Comparison of ENCODE assay signal across 8 cellular contexts in the genomic region with DNA sequence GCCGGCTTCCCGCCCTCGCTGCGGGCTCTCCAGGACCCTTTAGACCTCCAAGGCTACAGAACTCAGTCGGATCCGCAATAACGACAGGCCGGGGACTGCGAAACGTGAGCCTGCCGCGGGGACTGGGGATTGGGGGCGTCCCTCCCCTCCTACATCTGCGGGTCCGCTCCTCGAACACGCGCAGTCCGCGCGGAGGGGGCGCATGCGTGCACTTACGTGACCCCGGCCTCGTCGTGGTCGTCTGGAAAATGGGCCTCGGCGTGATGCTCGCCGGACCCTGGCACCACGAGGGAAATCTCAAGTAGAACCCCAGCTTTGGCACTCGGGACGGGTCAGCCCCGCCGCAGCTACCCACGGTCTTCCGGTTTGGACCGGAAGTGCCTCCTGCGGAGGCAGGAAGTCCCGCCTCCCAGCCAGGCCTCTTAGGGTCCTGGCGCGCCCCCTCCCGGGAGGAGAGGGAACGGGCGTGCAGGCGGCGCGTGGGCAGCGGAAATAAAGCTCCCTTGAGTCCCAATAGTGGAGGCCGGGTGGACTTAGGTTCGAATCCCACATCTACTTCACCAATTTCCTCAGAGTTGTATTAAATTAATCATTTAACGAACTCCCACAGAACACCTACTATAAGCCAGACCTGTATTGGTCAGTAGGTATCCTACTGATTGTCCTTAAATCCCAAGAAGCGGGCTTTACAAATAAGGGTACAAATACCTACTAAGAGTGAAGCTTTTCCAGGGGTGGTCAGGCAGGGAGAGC. TPM values are rescaled to one million over a fixed set of nuclear protein-coding genes. Genes with fewer than 3 reads are reported as not detected.
DNase-seq lines count a peak whose midpoint lies in the region; ATAC-seq lines count a peak whose summit lies in the region.

A gene with protein sequence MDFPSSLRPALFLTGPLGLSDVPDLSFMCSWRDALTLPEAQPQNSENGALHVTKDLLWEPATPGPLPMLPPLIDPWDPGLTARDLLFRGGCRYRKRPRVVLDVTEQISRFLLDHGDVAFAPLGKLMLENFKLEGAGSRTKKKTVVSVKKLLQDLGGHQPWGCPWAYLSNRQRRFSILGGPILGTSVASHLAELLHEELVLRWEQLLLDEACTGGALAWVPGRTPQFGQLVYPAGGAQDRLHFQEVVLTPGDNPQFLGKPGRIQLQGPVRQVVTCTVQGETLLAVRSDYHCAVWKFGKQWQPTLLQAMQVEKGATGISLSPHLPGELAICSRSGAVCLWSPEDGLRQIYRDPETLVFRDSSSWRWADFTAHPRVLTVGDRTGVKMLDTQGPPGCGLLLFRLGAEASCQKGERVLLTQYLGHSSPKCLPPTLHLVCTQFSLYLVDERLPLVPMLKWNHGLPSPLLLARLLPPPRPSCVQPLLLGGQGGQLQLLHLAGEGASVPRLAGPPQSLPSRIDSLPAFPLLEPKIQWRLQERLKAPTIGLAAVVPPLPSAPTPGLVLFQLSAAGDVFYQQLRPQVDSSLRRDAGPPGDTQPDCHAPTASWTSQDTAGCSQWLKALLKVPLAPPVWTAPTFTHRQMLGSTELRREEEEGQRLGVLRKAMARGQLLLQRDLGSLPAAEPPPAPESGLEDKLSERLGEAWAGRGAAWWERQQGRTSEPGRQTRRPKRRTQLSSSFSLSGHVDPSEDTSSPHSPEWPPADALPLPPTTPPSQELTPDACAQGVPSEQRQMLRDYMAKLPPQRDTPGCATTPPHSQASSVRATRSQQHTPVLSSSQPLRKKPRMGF (minus strand): TSS at position 373 of the 753 bp plus-strand sequence. CDS start 2,069 bp downstream, outside the sequence.

- peak within 1 kb of the TSS; percentile 91 to 94 for H3K4me3 Mint-ChIP-seq in effector memory CD8-positive, alpha-beta T cell
- H3K4me3 Mint-ChIP-seq in memory B cell, result peak within 1 kb of the TSS; percentile 92

- POLR2A ChIA-PET in activated CD8-positive, alpha-beta memory T cell treated with anti-CD3 and anti-CD28 coated beads for 36 hours (lab: Charles Lee), result interaction anchor here (0.6 to 1.2 kb wide), 3 partner anchors 70 to 102 kb away, joined by 3 to 8 read pairs (median 3); a partner anchor contains a TSS

- no peaks in the 10 kb centered on the region for H3K9me3 Mint-ChIP-seq in effector memory CD8-positive, alpha-beta T cell
- no peaks in the 10 kb centered on the region for H3K9me3 Mint-ChIP-seq in memory B cell

- H3K36me3 Mint-ChIP-seq in effector memory CD8-positive, alpha-beta T cell (ENCODE audit: insufficient read depth), result peaks cover 9% of the 10 kb centered on the region
- H3K36me3 Mint-ChIP-seq in memory B cell, result peaks cover 14% of the 10 kb centered on the region

- ATAC-seq in GM19467 (IDR thresholded peaks at IDR 0.05; ENCODE audit: unreplicated experiment) (peak; percentile 90), memory B cell (ENCODE audit: low read depth) (peak; percentile 98)
- ATAC-seq in effector memory CD8-positive, alpha-beta T cell (replicated peaks), result peak; percentile 97

- CTCF ChIA-PET in activated CD8-positive, alpha-beta memory T cell treated with anti-CD3 and anti-CD28 coated beads for 36 hours (lab: Charles Lee), result interaction anchor here (0.5 to 2.0 kb wide), 29 partner anchors 8 to 408 kb away, joined by 3 to 37 read pairs (median 4); a partner anchor contains a TSS

- peak; percentile 95 for DNase-seq in COLO668 (lab: John Stamatoyannopoulos, UW; ENCODE audit: unreplicated experiment)
- DNase-seq in HS-5 (ENCODE audit: low read depth), result peak; percentile 53
- peak; percentile 80 to 84 for DNase-seq in NOMO-1 (lab: John Stamatoyannopoulos, UW; ENCODE audit: unreplicated experiment in 2 of 2)
- peak; percentile 82 to 89 (median 88) for DNase-seq in effector memory CD8-positive, alpha-beta T cell
- DNase-seq in memory B cell (ENCODE audit: low spot score in 2 of 2), result peak; percentile 90 to 95
- peak; percentile 79 for DNase-seq in stimulated activated CD8-positive, alpha-beta memory T cell treated with anti-CD3 and anti-CD28 coated beads, Interleukin-12 subunit alpha, Interleukin-12 subunit beta, amount 100 ng/mL, for 24 hours (ENCODE audit: extremely low read depth)

- H3K4me1 Mint-ChIP-seq in effector memory CD8-positive, alpha-beta T cell (ENCODE audit: low read depth in 2 of 2), result peaks cover 6 to 22% of the 10 kb centered on the region in 2 donors
- H3K4me1 Mint-ChIP-seq in memory B cell, result peaks cover 13% of the 10 kb centered on the region

- H3K27ac Mint-ChIP-seq in effector memory CD8-positive, alpha-beta T cell, result peak within 1 kb of the TSS; percentile 93 to 94
- H3K27ac Mint-ChIP-seq in memory B cell, result peak within 1 kb of the TSS; percentile 90

- no peaks in the 10 kb centered on the region for H3K27me3 Mint-ChIP-seq in effector memory CD8-positive, alpha-beta T cell
- H3K27me3 Mint-ChIP-seq in memory B cell, result no peaks in the 10 kb centered on the region

RNA-seq across cellular contexts. Expression of the gene that starts here (rescaled TPM):
- total RNA-seq in activated CD8-positive, alpha-beta memory T cell treated with anti-CD3 and anti-CD28 coated beads for 36 hours, result 10 to 100 TPM; 48.3 to 51.2 TPM

Comparison
In these comparisons a context has a peak if more than half of its experiments do, and no peak if none do; other contexts are left out.
1. Peak in every context shown above with its lines: DNase-seq and ATAC-seq.